In the genomic region with DNA sequence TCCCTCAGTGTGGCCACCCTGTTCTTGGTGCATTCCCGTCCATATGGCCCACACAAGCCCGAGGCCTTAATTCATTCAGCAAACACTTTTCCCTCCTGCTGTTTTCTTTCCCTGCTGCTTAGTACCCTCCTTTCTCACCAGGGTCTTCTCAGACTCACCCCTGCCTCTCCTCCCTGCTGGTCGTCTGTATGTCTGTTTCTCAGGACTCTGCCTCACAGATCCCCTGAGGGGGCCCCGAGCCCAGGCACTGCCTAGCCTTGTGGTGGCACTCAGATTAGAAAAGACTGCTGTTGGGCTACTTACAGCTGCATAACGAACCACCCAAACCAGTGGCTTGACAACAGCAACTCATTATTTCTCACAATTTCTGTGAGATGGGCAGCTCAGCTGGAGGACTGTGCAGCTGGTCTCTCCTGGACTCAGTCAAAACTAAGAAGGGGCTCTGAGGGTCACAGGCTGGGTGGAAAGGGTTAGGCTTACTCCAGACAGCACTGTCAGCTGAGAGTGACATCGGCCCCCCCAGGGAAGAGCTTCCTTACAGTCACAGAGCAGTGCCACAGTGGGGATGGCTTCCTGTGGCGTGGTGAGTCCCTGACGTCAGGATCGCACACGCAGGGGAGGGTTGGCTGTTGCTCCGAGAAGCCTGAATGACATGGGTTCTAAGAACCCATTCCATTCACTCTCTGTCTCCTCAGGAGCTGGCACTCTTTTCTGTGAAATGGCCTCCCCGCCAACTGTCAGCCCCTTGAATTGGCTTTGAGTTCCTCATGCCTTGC, we compare ENCODE assay signal across 22 cellular contexts.
DNase-seq lines count a peak whose midpoint lies in the region; ATAC-seq, FAIRE-seq and TF ChIP-seq lines count a peak whose summit lies in the region.
"Had no signal": no experiment of that assay in that cellular context is flagged by ENCODE, and none has a peak within 500 bp of the region (broad histone marks: within the 10 kb centered on the region; RNA-seq: fewer than 3 reads in every experiment).

No MANE protein-coding gene starts in this region.

- H3K27me3 Mint-ChIP-seq in astrocyte (ENCODE audit: low read depth, unreplicated experiment), result peaks cover 16% of the 10 kb centered on the region
- H3K27me3 Mint-ChIP-seq in stimulated activated naive CD8-positive, alpha-beta T cell treated with anti-CD3 and anti-CD28 coated beads, Interleukin-15, amount 100 ng/mL, for 72 hours, result no peaks in the 10 kb centered on the region

- peak overlapping the region; percentile 43 for H3K27ac Mint-ChIP-seq in astrocyte (ENCODE audit: unreplicated experiment)
- H3K27ac Mint-ChIP-seq in stimulated activated naive CD8-positive, alpha-beta T cell treated with anti-CD3 and anti-CD28 coated beads, Interleukin-15, amount 100 ng/mL, for 72 hours, result no peak overlapping the region
- H3K27ac Mint-ChIP-seq: type B pancreatic cell had no signal

- no peaks in the 10 kb centered on the region for H4K20me1 ChIP-seq in mammary epithelial cell (ENCODE audit: insufficient read depth, low read length)
- no peaks in the 10 kb centered on the region for H4K20me1 ChIP-seq in astrocyte (ENCODE audit: insufficient read depth, low read length)

- H3K27ac ChIP-seq in mammary epithelial cell (ENCODE audit: insufficient read depth, low read depth, low read length), result no peak overlapping the region
- H3K27ac ChIP-seq in breast epithelium, result peak overlapping the region in 1 of 2 donors; percentile 65
- peak overlapping the region; percentile 66 for H3K27ac ChIP-seq in SK-N-MC
- no peak overlapping the region for H3K27ac ChIP-seq in astrocyte (ENCODE audit: low read depth, low read length)
- H3K27ac ChIP-seq: HL-60, psoas muscle, SJSA1 had no signal

- no TSS peak for BruUV-seq in mammary epithelial cell (replicated peaks; lab: Mats Ljungman, UMichigan)

- WGBS in mammary epithelial cell (ENCODE audit: low coverage, missing lambda C conversion rate), result 62% methylated on average over 12 of the region's 12 CpGs

- intact Hi-C loops in mammary epithelial cell (cut with micrococcal nuclease) (no loop called here), breast epithelium (cut with DNase I; ENCODE audit: low total_unique reads) (no loop called here)

- ATAC-seq in stimulated activated naive CD8-positive, alpha-beta T cell treated with anti-CD3 and anti-CD28 coated beads, Interleukin-15, amount 100 ng/mL, for 72 hours, result peak; percentile 34
- ATAC-seq in GM21529 (IDR thresholded peaks at IDR 0.05; ENCODE audit: unreplicated experiment), result no peak
- ATAC-seq in GM21390 (IDR thresholded peaks at IDR 0.05; ENCODE audit: unreplicated experiment), result no peak
- ATAC-seq: psoas muscle had no signal

- H3K36me3 Mint-ChIP-seq in astrocyte (ENCODE audit: low read depth, unreplicated experiment), result peaks cover 4% of the 10 kb centered on the region
- H3K36me3 Mint-ChIP-seq: brain, type B pancreatic cell had no signal

- H3K4me3 ChIP-seq in mammary epithelial cell (replicated peaks in 1 of 3; ENCODE audit: insufficient read depth in 1 of 3, low read depth in 2 of 3, low read length in 3 of 3), result no peak overlapping the region
- H3K4me3 ChIP-seq in breast epithelium, result no peak overlapping the region
- peak overlapping the region; percentile 35 for H3K4me3 ChIP-seq in SK-N-MC
- H3K4me3 ChIP-seq in astrocyte (ENCODE audit: insufficient read depth, low read depth, low read length), result no peak overlapping the region
- H3K4me3 ChIP-seq: lung, psoas muscle, SJSA1 had no signal

- H3K4me2 ChIP-seq in mammary epithelial cell (ENCODE audit: insufficient read depth, low read depth, low read length) (no peak overlapping the region), astrocyte (ENCODE audit: low read length) (no peak overlapping the region)

- H3K36me3 ChIP-seq in mammary epithelial cell (ENCODE audit: insufficient read depth, low read length) (no peaks in the 10 kb centered on the region), breast epithelium (no peaks in the 10 kb centered on the region), SK-N-MC (ENCODE audit: insufficient read depth, low read length) (no peaks in the 10 kb centered on the region), astrocyte (ENCODE audit: insufficient read depth, low read length) (no peaks in the 10 kb centered on the region)
- H3K36me3 ChIP-seq: SJSA1 had no signal

- no peaks in the 10 kb centered on the region for H3K27me3 ChIP-seq in mammary epithelial cell (ENCODE audit: insufficient read depth, low read length)
- H3K27me3 ChIP-seq in breast epithelium, result no peaks in the 10 kb centered on the region
- no peaks in the 10 kb centered on the region for H3K27me3 ChIP-seq in astrocyte (ENCODE audit: insufficient read depth, low read length)
- H3K27me3 ChIP-seq: SJSA1 had no signal

- in situ Hi-C loops in mammary epithelial cell (cut with MboI; ENCODE audit: low sequenced_read_pairs in 2 of 2), result no loop called here

- peaks cover 37% of the 10 kb centered on the region for H3K4me1 ChIP-seq in mammary epithelial cell (ENCODE audit: insufficient read depth, low read length)
- H3K4me1 ChIP-seq in breast epithelium, result no peaks in the 10 kb centered on the region
- H3K4me1 ChIP-seq in astrocyte (ENCODE audit: insufficient read depth, low read length), result peaks cover 6% of the 10 kb centered on the region

- H3K4me1 Mint-ChIP-seq in astrocyte (ENCODE audit: low read depth, unreplicated experiment), result peaks cover 33% of the 10 kb centered on the region
- H3K4me1 Mint-ChIP-seq in stimulated activated naive CD8-positive, alpha-beta T cell treated with anti-CD3 and anti-CD28 coated beads, Interleukin-15, amount 100 ng/mL, for 72 hours, result peaks cover 80% of the 10 kb centered on the region

- CTCF ChIA-PET in mammary epithelial cell (lab: Charles Lee; ENCODE audit: low non-redundant PET), result no interaction called here

- H3K9me3 ChIP-seq in mammary epithelial cell (replicated peaks; ENCODE audit: insufficient read depth, low read length) (no peaks in the 10 kb centered on the region), breast epithelium (no peaks in the 10 kb centered on the region), SK-N-MC (ENCODE audit: low read depth, low read length) (no peaks in the 10 kb centered on the region), astrocyte (ENCODE audit: insufficient read depth, low read depth, low read length) (no peaks in the 10 kb centered on the region)
- H3K9me3 ChIP-seq: psoas muscle had no signal

- H3K9me3 Mint-ChIP-seq in astrocyte (ENCODE audit: unreplicated experiment), result no peaks in the 10 kb centered on the region
- peaks cover 2 to 4% of the 10 kb centered on the region in 2 donors for H3K9me3 Mint-ChIP-seq in stimulated activated naive CD8-positive, alpha-beta T cell treated with anti-CD3 and anti-CD28 coated beads, Interleukin-15, amount 100 ng/mL, for 72 hours

- no peaks in the 10 kb centered on the region for H3K79me2 ChIP-seq in mammary epithelial cell (ENCODE audit: insufficient read depth, low read length)
- no peaks in the 10 kb centered on the region for H3K79me2 ChIP-seq in astrocyte (ENCODE audit: insufficient read depth, low read length)

- no peak overlapping the region for H3K4me3 Mint-ChIP-seq in astrocyte (ENCODE audit: unreplicated experiment)
- peak overlapping the region in 1 of 2 donors; percentile 17 for H3K4me3 Mint-ChIP-seq in stimulated activated naive CD8-positive, alpha-beta T cell treated with anti-CD3 and anti-CD28 coated beads, Interleukin-15, amount 100 ng/mL, for 72 hours
- H3K4me3 Mint-ChIP-seq: brain, type B pancreatic cell had no signal

- H2AFZ ChIP-seq in mammary epithelial cell (ENCODE audit: low read depth, low read length), result peak overlapping the region; percentile 51
- no peak overlapping the region for H2AFZ ChIP-seq in astrocyte (ENCODE audit: low read depth, low read length)

- dilution Hi-C loops in mammary epithelial cell (cut with HindIII; ENCODE audit: low sequenced_read_pairs), result no loop called here

- no peak for FAIRE-seq in astrocyte (lab: Jason Lieb, UNC)

- no peak for TF ChIP-seq POLR2A in breast epithelium (IDR thresholded peaks at IDR 0.05)

- TF ChIP-seq CTCF in mammary epithelial cell (conservative IDR thresholded peaks at IDR 0.05 in 1 of 2, IDR thresholded peaks at IDR 0.05 in 1 of 2; ENCODE audit: extremely low read depth in 1 of 2, insufficient read depth in 1 of 2, low read depth in 1 of 2, low read length in 2 of 2), result no peak
- TF ChIP-seq CTCF in breast epithelium (IDR thresholded peaks at IDR 0.05), result no peak
- TF ChIP-seq CTCF in astrocyte (IDR thresholded peaks at IDR 0.05; ENCODE audit: insufficient read depth, low read depth, low read length), result no peak

- DNase-seq in mammary epithelial cell (no peak), breast epithelium (ENCODE audit: low spot score in 2 of 2) (no peak), SK-N-MC (ENCODE audit: low read depth, low spot score) (no peak), astrocyte (ENCODE audit: low read depth) (no peak), NCI-H146 treated with DMSO at 0.1 percent for 48 hours (lab: John Stamatoyannopoulos, UW; ENCODE audit: unreplicated experiment) (no peak)
- DNase-seq in stimulated activated naive CD8-positive, alpha-beta T cell treated with anti-CD3 and anti-CD28 coated beads, Interleukin-15, amount 100 ng/mL, for 72 hours, result peak in 1 of 2 donors; percentile 16
- DNase-seq: activated CD4-positive, alpha-beta T cell treated with anti-CD3 and anti-CD28 coated beads, Interleukin-2, amount 50 U/mL, for 1 hour; DMS153; effector CD4-positive, alpha-beta T cell; HCEC 1CT; head of caudate nucleus; NCI-H1694 treated with DMSO at 0.1 percent for 48 hours; NCI-H526 treated with DMSO at 0.1 percent for 48 hours; psoas muscle; stimulated activated CD4-positive, alpha-beta T cell treated with anti-CD3 and anti-CD28 coated beads, Interleukin-15, amount 100 ng/mL, for 24 hours had no signal

- no peak overlapping the region for H3K9ac ChIP-seq in mammary epithelial cell (ENCODE audit: insufficient read depth, low read length)
- no peak overlapping the region for H3K9ac ChIP-seq in SK-N-MC (ENCODE audit: insufficient read length)
- no peak overlapping the region for H3K9ac ChIP-seq in astrocyte (ENCODE audit: low read length)
